In genomic region chr11:849951-850776, GRCh38 we compare ENCODE assay signal across 1 cellular context.
TF ChIP-seq lines count a peak whose summit lies in the region.

No MANE protein-coding gene starts in this region.

TF ChIP-seq in neural cell, 6 proteins besides CTCF, POLR2A, EP300 and RAD21:
- TF ChIP-seq REST (IDR thresholded peaks at IDR 0.05; ENCODE audit: borderline replicate concordance) (no peak), SMC3 (conservative IDR thresholded peaks at IDR 0.05; ENCODE audit: poor library complexity) (no peak), MXI1 (conservative IDR thresholded peaks at IDR 0.05; ENCODE audit: poor library complexity, severe bottlenecking) (peak; percentile 59), EZH2 (IDR thresholded peaks at IDR 0.05; ENCODE audit: borderline replicate concordance, insufficient read depth, low read length, poor library complexity, severe bottlenecking) (no peak)
